Comparison of ENCODE assay signal across 8 cellular contexts in the genomic region with DNA sequence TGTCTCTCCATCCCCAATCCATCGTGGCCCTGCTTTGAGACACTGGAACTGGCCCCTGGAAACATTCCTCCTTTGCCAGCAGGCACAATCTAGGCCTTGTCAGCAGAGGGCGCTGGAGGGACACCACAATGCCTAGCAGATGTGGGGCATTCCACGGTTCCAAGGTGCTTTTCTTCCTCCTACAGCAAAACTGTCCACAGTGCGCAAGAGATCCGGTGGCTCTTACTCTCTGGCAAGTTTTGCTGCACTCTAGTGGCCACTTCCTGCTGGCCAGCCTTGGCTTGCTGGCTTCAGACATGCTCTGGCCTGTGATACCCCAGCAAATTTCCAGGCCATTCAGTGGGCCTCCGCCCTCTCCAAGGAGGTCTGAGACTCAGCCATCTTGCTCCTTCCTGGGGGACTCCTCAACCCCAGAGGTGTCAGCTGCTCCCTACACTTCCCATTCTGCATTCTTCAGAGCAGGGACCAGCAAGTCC. TPM values are rescaled to one million over a fixed set of nuclear protein-coding genes. Genes with fewer than 3 reads are reported as not detected.
DNase-seq lines count a peak whose midpoint lies in the region; ATAC-seq, FAIRE-seq and TF ChIP-seq lines count a peak whose summit lies in the region.

No MANE protein-coding gene starts in this region.

- H3K9me3 ChIP-seq in SK-N-MC (ENCODE audit: low read depth, low read length) (no peaks in the 10 kb centered on the region), pancreas (no peaks in the 10 kb centered on the region), transverse colon (no peaks in the 10 kb centered on the region)

- TF ChIP-seq EP300 in transverse colon (IDR thresholded peaks at IDR 0.05; ENCODE audit: low read depth) = no peak

- H3K4me3 ChIP-seq in SK-N-MC (no peak overlapping the region), pancreas (no peak overlapping the region), transverse colon (no peak overlapping the region)

- DNase-seq in 8988T (peak; percentile 96), NCI-H1105 (lab: John Stamatoyannopoulos, UW) (peak; percentile 86), SK-N-MC (ENCODE audit: low read depth, low spot score) (peak; percentile 48), glomerular endothelial cell (ENCODE audit: extremely low read depth, low read depth, low spot score) (peak; percentile 86), pancreas (peak; percentile 90 to 94 (median 92)), transverse colon (peak; percentile 93)
- peak; percentile 95 for DNase-seq in activated naive CD4-positive, alpha-beta T cell treated with anti-CD3 and anti-CD28 coated beads for 36 hours

- no peaks in the 10 kb centered on the region for H3K36me3 Mint-ChIP-seq in activated naive CD4-positive, alpha-beta T cell treated with anti-CD3 and anti-CD28 coated beads for 36 hours (ENCODE audit: low read depth)

- no peak for TF ChIP-seq POLR2A in transverse colon (IDR thresholded peaks at IDR 0.05)

- no peak overlapping the region for H3K4me3 Mint-ChIP-seq in activated naive CD4-positive, alpha-beta T cell treated with anti-CD3 and anti-CD28 coated beads for 36 hours

- intact Hi-C loops in activated naive CD4-positive, alpha-beta T cell treated with anti-CD3 and anti-CD28 coated beads for 36 hours (cut with micrococcal nuclease) = loop anchor here (1.0 to 2.0 kb wide), 6 partner anchors 50 to 377 kb away; a partner anchor contains a TSS
- intact Hi-C loops in pancreas (cut with DNase I) (loop anchor here (5.0 kb wide), 2 partner anchors 138 to 148 kb away; a partner anchor contains a TSS), transverse colon (cut with DNase I; ENCODE audit: low total_unique reads) (loop anchor here (5.0 kb wide), 1 partner anchor 138 kb away; no protein-coding TSS in a partner anchor)

- H3K4me1 Mint-ChIP-seq in activated naive CD4-positive, alpha-beta T cell treated with anti-CD3 and anti-CD28 coated beads for 36 hours (ENCODE audit: low read depth) = no peaks in the 10 kb centered on the region

- ATAC-seq in GM18868 (IDR thresholded peaks at IDR 0.05; ENCODE audit: unreplicated experiment) (peak; percentile 49), pancreas (peak; percentile 94 to 99 (median 98))

- in situ Hi-C loops in transverse colon (cut with MboI; ENCODE audit: low pct_ligation_motif_present in 1 of 4, low pct_unique_long_range_greater_than_20kb in 1 of 4, low sequenced_read_pairs in 3 of 4) = loop anchor here (5.0 to 10.0 kb wide), 2 partner anchors 138 to 140 kb away; no protein-coding TSS in a partner anchor

- 16 to 18% methylated on average over 6 of the region's 6 CpGs for WGBS in pancreas, 2 donors
- WGBS in transverse colon (ENCODE audit: low coverage in 1 of 2), 2 donors = 22% methylated on average over 6 of the region's 6 CpGs; no CpG with 5 or more reads in 1 of the 2 donors

- H3K36me3 ChIP-seq in SK-N-MC (ENCODE audit: insufficient read depth, low read length) (peaks cover 73% of the 10 kb centered on the region), pancreas (peaks cover 0 to 36% (median 0%) of the 10 kb centered on the region in 3 donors), transverse colon (no peaks in the 10 kb centered on the region)

- no peaks in the 10 kb centered on the region for H3K27me3 Mint-ChIP-seq in activated naive CD4-positive, alpha-beta T cell treated with anti-CD3 and anti-CD28 coated beads for 36 hours (ENCODE audit: low read depth)

- CTCF ChIA-PET in activated naive CD4-positive, alpha-beta T cell treated with anti-CD3 and anti-CD28 coated beads for 36 hours (lab: Charles Lee) = interaction anchor here (0.6 to 2.5 kb wide), 6 partner anchors 9 to 451 kb away, joined by 3 to 35 read pairs (median 4); no protein-coding TSS in a partner anchor

- H3K27me3 ChIP-seq in pancreas (no peaks in the 10 kb centered on the region), transverse colon (no peaks in the 10 kb centered on the region)

- peak; percentile 88 to 95 (median 90) for TF ChIP-seq CTCF in pancreas (IDR thresholded peaks at IDR 0.05)
- TF ChIP-seq CTCF in transverse colon (IDR thresholded peaks at IDR 0.05) = peak; percentile 92 to 98 (median 96)

- no peak overlapping the region for H3K27ac Mint-ChIP-seq in activated naive CD4-positive, alpha-beta T cell treated with anti-CD3 and anti-CD28 coated beads for 36 hours

- no peak for FAIRE-seq in pancreas (lab: Jason Lieb, UNC)

- H3K9ac ChIP-seq in SK-N-MC (ENCODE audit: insufficient read length) = no peak overlapping the region

- 0 out of 2 replicates have a peak overlapping the region, but pooled peaks have one; percentile 16 for H3K27ac ChIP-seq in SK-N-MC
- H3K27ac ChIP-seq in pancreas = no peak overlapping the region
- H3K27ac ChIP-seq in transverse colon = peak overlapping the region in 1 of 4 donors; percentile 12

- no peaks in the 10 kb centered on the region for H3K9me3 Mint-ChIP-seq in activated naive CD4-positive, alpha-beta T cell treated with anti-CD3 and anti-CD28 coated beads for 36 hours

- H3K4me1 ChIP-seq in pancreas (no peaks in the 10 kb centered on the region), transverse colon (peaks cover 0 to 3% (median 0%) of the 10 kb centered on the region in 4 donors)

RNA-seq across cellular contexts. Expression of a gene that starts 17.1 kb away (rescaled TPM):
- 10 to 100 TPM; 10.9 to 11.7 TPM for total RNA-seq in activated naive CD4-positive, alpha-beta T cell treated with anti-CD3 and anti-CD28 coated beads for 36 hours
- total RNA-seq in glomerular endothelial cell (16.6 and 16.7 TPM in 2 replicates), pancreas (10 to 100 TPM in 1 of 6 donors, 1 to 10 TPM in 5; 5.7 to 10.1 (median 6.5) TPM), transverse colon (10 to 100 TPM; 14.2 to 22.1 (median 15.5) TPM)
- 10 to 100 TPM in 1 of 2 donors, 1 to 10 TPM in 1; 9.9 to 20.7 TPM for polyA plus RNA-seq in pancreas

RNA-seq across cellular contexts. Expression of a gene that starts 34.2 kb away (rescaled TPM):
- total RNA-seq in activated naive CD4-positive, alpha-beta T cell treated with anti-CD3 and anti-CD28 coated beads for 36 hours = 1 to 10 TPM; 1.8 to 3.0 TPM
- total RNA-seq in glomerular endothelial cell = 47.7 and 63.2 TPM in 2 replicates
- 10 to 100 TPM; 32.6 to 59.8 (median 38.7) TPM for total RNA-seq in pancreas
- polyA plus RNA-seq in pancreas = 10 to 100 TPM; 17.8 to 45.9 TPM
- 1 to 10 TPM in 3 of 4 donors, under 1 TPM in 1; 0.75 to 2.2 (median 1.6) TPM for total RNA-seq in transverse colon

RNA-seq across cellular contexts. Expression of a gene that starts 56.3 kb away (rescaled TPM):
- total RNA-seq in activated naive CD4-positive, alpha-beta T cell treated with anti-CD3 and anti-CD28 coated beads for 36 hours = 10 to 100 TPM; 85.9 to 98.1 TPM
- total RNA-seq in glomerular endothelial cell (112 and 115 TPM in 2 replicates), pancreas (10 to 100 TPM; 47.5 to 80.2 (median 65.1) TPM), transverse colon (100 to 1,000 TPM in 1 of 4 donors, 10 to 100 TPM in 3; 66.5 to 193 (median 68.8) TPM)
- polyA plus RNA-seq in pancreas = 10 to 100 TPM; 60.6 to 84.2 TPM

Comparison
In these comparisons a context has a peak if more than half of its experiments do, and no peak if none do; other contexts are left out.
1. RNA of a gene that starts 34.2 kb away (total RNA-seq): 47.7 to 63.2 TPM in glomerular endothelial cell and 32.6 to 59.8 TPM in pancreas; 1.8 to 3.0 TPM in activated naive CD4-positive, alpha-beta T cell treated with anti-CD3 and anti-CD28 coated beads for 36 hours and 0.75 to 2.2 TPM in transverse colon; every median in the first group is over 4 times any median in the second.
2. Peak in every context shown above with its lines, with median percentiles within 50 percentile points of each other: DNase-seq.